Comparison of ENCODE assay signal across 14 cellular contexts in genomic region chr10:7432884-7433726, GRCh38. TPM values are rescaled to one million over a fixed set of nuclear protein-coding genes. Genes with fewer than 3 reads are reported as not detected.
DNase-seq lines count a peak whose midpoint lies in the region; ATAC-seq, FAIRE-seq and TF ChIP-seq lines count a peak whose summit lies in the region.
"Had no signal": no experiment of that assay in that cellular context is flagged by ENCODE, and none has a peak within 500 bp of the region (broad histone marks: within the 10 kb centered on the region; RNA-seq: fewer than 3 reads in every experiment).

No MANE protein-coding gene starts in this region.

- WGBS in A549 (ENCODE audit: missing lambda C conversion rate), result 21% methylated on average over 19 of the region's 19 CpGs

- no peak overlapping the region for H3K9ac ChIP-seq in Karpas-422 (ENCODE audit: low read length)

- TF ChIP-seq POLR2A in A549 (IDR thresholded peaks at IDR 0.05; ENCODE audit: low read length), result no peak

- H3K36me3 ChIP-seq in Karpas-422 (ENCODE audit: insufficient read depth, low read length), result no peaks in the 10 kb centered on the region
- H3K36me3 ChIP-seq: Peyer's patch, sigmoid colon had no signal

- H3K27ac ChIP-seq in A549 (no peak overlapping the region), Karpas-422 (ENCODE audit: low read length) (no peak overlapping the region)
- H3K27ac ChIP-seq: Peyer's patch, sigmoid colon, testis had no signal

- ATAC-seq in A549 (peak in 1 of 2 experiments; percentile 30; a peak in 1 of 6 replicates), GM21825 (IDR thresholded peaks at IDR 0.05; ENCODE audit: unreplicated experiment) (no peak), GM21619 (IDR thresholded peaks at IDR 0.05; ENCODE audit: unreplicated experiment) (no peak)

- no peaks in the 10 kb centered on the region for H3K27me3 ChIP-seq in Karpas-422 (ENCODE audit: low read length)
- H3K27me3 ChIP-seq: Peyer's patch, testis had no signal

- H3K4me3 ChIP-seq in A549, result no peak overlapping the region; the same call in 2 of the 3 replicates
- H3K4me3 ChIP-seq in Karpas-422 (ENCODE audit: low read length), result no peak overlapping the region
- H3K4me3 ChIP-seq: Peyer's patch, testis had no signal

- no peaks in the 10 kb centered on the region for H3K79me2 ChIP-seq in Karpas-422 (ENCODE audit: low read length)

- H3K9me3 ChIP-seq in A549, result no peaks in the 10 kb centered on the region; the same call in 2 of the 3 replicates
- H3K9me3 ChIP-seq in Karpas-422 (ENCODE audit: low read length), result no peaks in the 10 kb centered on the region
- H3K9me3 ChIP-seq: Peyer's patch, sigmoid colon, testis had no signal

- TF ChIP-seq EP300 in A549 (IDR thresholded peaks at IDR 0.05), result no peak

- TF ChIP-seq CTCF in A549 (IDR thresholded peaks at IDR 0.05), result no peak

- no peak for DNase-seq in A549 (ENCODE audit: low read depth in 1 of 2, low spot score in 1 of 2)
- peak; percentile 57 for DNase-seq in Karpas-422
- DNase-seq in SW480 (ENCODE audit: low spot score), result peak; percentile 46
- no peak for DNase-seq in activated CD8-positive, alpha-beta memory T cell treated with anti-CD3 and anti-CD28 coated beads, Interleukin-2, amount 50 U/mL, for 48 hours
- no peak for DNase-seq in activated CD4-positive, CD25-positive, alpha-beta regulatory T cell treated with anti-CD3 and anti-CD28 coated beads, Interleukin-2, amount 50 U/mL, for 72 hours
- DNase-seq: activated T-cell treated with anti-CD3 and anti-CD28 coated beads for 4 hours, amniotic stem cell, NCI-H1694 treated with DMSO at 0.1 percent for 48 hours, Peyer's patch, sigmoid colon, testis had no signal

- H2AFZ ChIP-seq in Karpas-422 (ENCODE audit: low read length), result no peak overlapping the region

- H3K4me2 ChIP-seq in A549 (peak overlapping the region; percentile 55), Karpas-422 (ENCODE audit: low read depth, low read length, poor library complexity, severe bottlenecking) (no peak overlapping the region)

- no peaks in the 10 kb centered on the region for H4K20me1 ChIP-seq in Karpas-422 (ENCODE audit: insufficient read depth, low read depth, low read length)

- FAIRE-seq in A549 (lab: Jason Lieb, UNC) (no peak), islet of Langerhans (lab: Jason Lieb, UNC) (peak; percentile 60)

- no peaks in the 10 kb centered on the region for H3K9me2 ChIP-seq in Karpas-422 (replicated peaks; ENCODE audit: insufficient read depth, low read length)

- CTCF ChIA-PET in A549 (lab: Yijun Ruan, JAX), result interaction anchor here (1.1 to 1.9 kb wide), 2 partner anchors 11 to 16 kb away, joined by 5 to 8 read pairs; no protein-coding TSS in a partner anchor

- TF ChIP-seq RAD21 in A549 (conservative IDR thresholded peaks at IDR 0.05 in 1 of 2, IDR thresholded peaks at IDR 0.05 in 1 of 2), result no peak

- POLR2A ChIA-PET in A549 (lab: Yijun Ruan, JAX), result no interaction called here

- H3K4me1 ChIP-seq in A549 (no peaks in the 10 kb centered on the region), Karpas-422 (ENCODE audit: low read length) (peaks cover 38% of the 10 kb centered on the region)
- H3K4me1 ChIP-seq: Peyer's patch, testis had no signal

TF ChIP-seq in A549, 52 proteins besides CTCF, POLR2A, EP300 and RAD21:
- TF ChIP-seq KDM1A (IDR thresholded peaks at IDR 0.05; ENCODE audit: low read depth) (no peak), BCL3 (IDR thresholded peaks at IDR 0.05) (no peak), USF2 (IDR thresholded peaks at IDR 0.05) (no peak), ZSCAN20 (CRISPR knock-in tag; IDR thresholded peaks at IDR 0.05) (no peak), FOSB (CRISPR knock-in tag; IDR thresholded peaks at IDR 0.05) (no peak), HOXB13 (CRISPR knock-in tag; IDR thresholded peaks at IDR 0.05; ENCODE audit: low read depth) (no peak), E2F6 (IDR thresholded peaks at IDR 0.05; ENCODE audit: borderline replicate concordance, low read depth) (no peak), BHLHE40 (IDR thresholded peaks at IDR 0.05; ENCODE audit: low read depth, low read length) (no peak), NFE2L2 (conservative IDR thresholded peaks at IDR 0.05; ENCODE audit: low read length) (no peak), MAFK (IDR thresholded peaks at IDR 0.05; ENCODE audit: partially characterized antibody) (no peak), JUN (IDR thresholded peaks at IDR 0.05) (no peak)

RNA-seq across cellular contexts. Expression of gene SFMBT2, which starts 22.3 kb away (rescaled TPM):
- 10.2 and 10.3 TPM in 2 replicates for polyA plus RNA-seq in A549 (2011; rRNA removed)
- 4.6 and 5.9 TPM in 2 replicates for polyA plus RNA-seq in A549 (2012; cell fraction: cytosol; rRNA removed)
- polyA plus RNA-seq in A549 (2012; cell fraction: nucleus; rRNA removed), result 12.6 and 21.2 TPM in 2 replicates
- polyA plus RNA-seq in A549 (2017; fragmentation: RNase III; extraction: RNeasy Plus Mini Kit Qiagen cat#74134 plus additional on column Dnase treatment), result 8.8 to 10.2 TPM (median 9.6 TPM) in 3 replicates
- polyA minus RNA-seq in A549 (2011; rRNA and poly(A)+ RNA removed), result 15.2 and 17.6 TPM in 2 replicates
- total RNA-seq in Karpas-422 (2014; rRNA removed; shearing (Covaris generic); ENCODE audit: low replicate concordance), result 28.8 and 41.5 TPM in 2 replicates

Comparison
In these comparisons a context has a peak if more than half of its experiments do, and no peak if none do; other contexts are left out.
1. DNase-seq: peak in Karpas-422 (single experiment) and SW480 (single experiment); none in A549 (0 of 2), activated CD8-positive, alpha-beta memory T cell treated with anti-CD3 and anti-CD28 coated beads, Interleukin-2, amount 50 U/mL, for 48 hours (single experiment) and activated CD4-positive, CD25-positive, alpha-beta regulatory T cell treated with anti-CD3 and anti-CD28 coated beads, Interleukin-2, amount 50 U/mL, for 72 hours (single experiment).